In genomic region chr11:24406389-24406788, GRCh38 we compare ENCODE assay signal across 2 cellular contexts.
TF ChIP-seq lines count a peak whose summit lies in the region.

No MANE protein-coding gene starts in this region.

TF ChIP-seq in GM23338, 12 proteins besides CTCF, POLR2A, EP300 and RAD21:
- no peak for TF ChIP-seq STAT1 (IDR thresholded peaks at IDR 0.05; ENCODE audit: unreplicated experiment)
- TF ChIP-seq, protein P1, sequence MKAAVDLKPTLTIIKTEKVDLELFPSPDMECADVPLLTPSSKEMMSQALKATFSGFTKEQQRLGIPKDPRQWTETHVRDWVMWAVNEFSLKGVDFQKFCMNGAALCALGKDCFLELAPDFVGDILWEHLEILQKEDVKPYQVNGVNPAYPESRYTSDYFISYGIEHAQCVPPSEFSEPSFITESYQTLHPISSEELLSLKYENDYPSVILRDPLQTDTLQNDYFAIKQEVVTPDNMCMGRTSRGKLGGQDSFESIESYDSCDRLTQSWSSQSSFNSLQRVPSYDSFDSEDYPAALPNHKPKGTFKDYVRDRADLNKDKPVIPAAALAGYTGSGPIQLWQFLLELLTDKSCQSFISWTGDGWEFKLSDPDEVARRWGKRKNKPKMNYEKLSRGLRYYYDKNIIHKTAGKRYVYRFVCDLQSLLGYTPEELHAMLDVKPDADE (IDR thresholded peaks at IDR 0.05) = no peak
- no peak for TF ChIP-seq JUNB (IDR thresholded peaks at IDR 0.05; ENCODE audit: unreplicated experiment)
- TF ChIP-seq CREB1 (CRISPR knock-in tag; IDR thresholded peaks at IDR 0.05; ENCODE audit: low read depth) = no peak
- TF ChIP-seq, protein P2, sequence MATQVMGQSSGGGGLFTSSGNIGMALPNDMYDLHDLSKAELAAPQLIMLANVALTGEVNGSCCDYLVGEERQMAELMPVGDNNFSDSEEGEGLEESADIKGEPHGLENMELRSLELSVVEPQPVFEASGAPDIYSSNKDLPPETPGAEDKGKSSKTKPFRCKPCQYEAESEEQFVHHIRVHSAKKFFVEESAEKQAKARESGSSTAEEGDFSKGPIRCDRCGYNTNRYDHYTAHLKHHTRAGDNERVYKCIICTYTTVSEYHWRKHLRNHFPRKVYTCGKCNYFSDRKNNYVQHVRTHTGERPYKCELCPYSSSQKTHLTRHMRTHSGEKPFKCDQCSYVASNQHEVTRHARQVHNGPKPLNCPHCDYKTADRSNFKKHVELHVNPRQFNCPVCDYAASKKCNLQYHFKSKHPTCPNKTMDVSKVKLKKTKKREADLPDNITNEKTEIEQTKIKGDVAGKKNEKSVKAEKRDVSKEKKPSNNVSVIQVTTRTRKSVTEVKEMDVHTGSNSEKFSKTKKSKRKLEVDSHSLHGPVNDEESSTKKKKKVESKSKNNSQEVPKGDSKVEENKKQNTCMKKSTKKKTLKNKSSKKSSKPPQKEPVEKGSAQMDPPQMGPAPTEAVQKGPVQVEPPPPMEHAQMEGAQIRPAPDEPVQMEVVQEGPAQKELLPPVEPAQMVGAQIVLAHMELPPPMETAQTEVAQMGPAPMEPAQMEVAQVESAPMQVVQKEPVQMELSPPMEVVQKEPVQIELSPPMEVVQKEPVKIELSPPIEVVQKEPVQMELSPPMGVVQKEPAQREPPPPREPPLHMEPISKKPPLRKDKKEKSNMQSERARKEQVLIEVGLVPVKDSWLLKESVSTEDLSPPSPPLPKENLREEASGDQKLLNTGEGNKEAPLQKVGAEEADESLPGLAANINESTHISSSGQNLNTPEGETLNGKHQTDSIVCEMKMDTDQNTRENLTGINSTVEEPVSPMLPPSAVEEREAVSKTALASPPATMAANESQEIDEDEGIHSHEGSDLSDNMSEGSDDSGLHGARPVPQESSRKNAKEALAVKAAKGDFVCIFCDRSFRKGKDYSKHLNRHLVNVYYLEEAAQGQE (IDR thresholded peaks at IDR 0.05; ENCODE audit: unreplicated experiment) = no peak
- TF ChIP-seq NANOG (IDR thresholded peaks at IDR 0.05; ENCODE audit: borderline replicate concordance) = no peak
- TF ChIP-seq ZNF331 (CRISPR knock-in tag; IDR thresholded peaks at IDR 0.05; ENCODE audit: low read depth) = no peak
- TF ChIP-seq ZNF462 (CRISPR knock-in tag; IDR thresholded peaks at IDR 0.05) = no peak
- TF ChIP-seq EZH2 (IDR thresholded peaks at IDR 0.05; ENCODE audit: low read depth, unreplicated experiment) = no peak
- TF ChIP-seq EZH2phosphoT487 (IDR thresholded peaks at IDR 0.05; ENCODE audit: unreplicated experiment) = no peak
- TF ChIP-seq POLR2AphosphoS5 (IDR thresholded peaks at IDR 0.05; ENCODE audit: low read depth) = no peak
- no peak for TF ChIP-seq ZNF114 (CRISPR knock-in tag; IDR thresholded peaks at IDR 0.05)

TF ChIP-seq in H1, 55 proteins besides CTCF, POLR2A, EP300 and RAD21:
- no peak for TF ChIP-seq TBP (IDR thresholded peaks at IDR 0.05; ENCODE audit: low read depth, low read length)
